8 cellular contexts compared by ENCODE assay signal in genomic region chr3:129627350-129628168, GRCh38. TPM values are rescaled to one million over a fixed set of nuclear protein-coding genes. Genes with fewer than 3 reads are reported as not detected.
A peak's percentile ranks its signal among the peaks of the same experiment; 100 is the strongest.
DNase-seq lines count a peak whose midpoint lies in the region; ATAC-seq, FAIRE-seq and TF ChIP-seq lines count a peak whose summit lies in the region.

No MANE protein-coding gene starts in this region.

- FAIRE-seq in small intestine (lab: Jason Lieb, UNC) = no peak

- H3K36me3 ChIP-seq in small intestine (ENCODE audit: control insufficient read depth in 2 of 2, insufficient read depth in 2 of 2, low read length in 2 of 2) = no peaks in the 10 kb centered on the region

- H3K27ac ChIP-seq in VCaP (no peak overlapping the region), caudate nucleus (ENCODE audit: low read depth, low read length) (peak overlapping the region; percentile 93), small intestine (ENCODE audit: low read depth in 1 of 2, low read length in 1 of 2) (peak overlapping the region; percentile 93 to 99)

- peak overlapping the region; percentile 61 to 69 for H3K4me3 ChIP-seq in small intestine (ENCODE audit: low read depth in 1 of 2, low read length in 2 of 2)

- TF ChIP-seq CTCF in GM10266 (IDR thresholded peaks at IDR 0.05; ENCODE audit: control insufficient read depth, insufficient read depth, low read depth, missing control alignments) (peak; percentile 82), VCaP (conservative IDR thresholded peaks at IDR 0.05) (peak; percentile 67)

- H3K9me3 ChIP-seq in small intestine (ENCODE audit: control insufficient read depth, low read depth) = no peaks in the 10 kb centered on the region

- whole genome bisulfite sequencing in small intestine, 3 donors = 1 to 2% (median 1%) methylated on average over 38 of the region's 38 CpGs

- DNase-seq in GM10266 (ENCODE audit: extremely low spot score) (peak; percentile 83), NCI-H2107 treated with DMSO at 0.1 percent for 48 hours (lab: John Stamatoyannopoulos, UW; ENCODE audit: unreplicated experiment) (peak; percentile 89), caudate nucleus (lab: John Stamatoyannopoulos, UW) (peak in 52 of 61 donors; percentile 10 to 79 (median 58)), iris pigment epithelial cell (ENCODE audit: low read depth) (peak; percentile 87), small intestine (peak; percentile 73)

- H3K27me3 ChIP-seq in small intestine (ENCODE audit: control insufficient read depth in 2 of 2, insufficient read depth in 2 of 2, low read length in 2 of 2) = no peaks in the 10 kb centered on the region

- peak; percentile 44 for ATAC-seq in HG02840 (IDR thresholded peaks at IDR 0.05; ENCODE audit: low FRiP score, unreplicated experiment)
- ATAC-seq in HG03457 (IDR thresholded peaks at IDR 0.05; ENCODE audit: unreplicated experiment) = no peak

- H3K4me1 ChIP-seq in small intestine (ENCODE audit: control insufficient read depth in 2 of 2, insufficient read depth in 1 of 2, low read depth in 1 of 2, low read length in 1 of 2) = peaks cover 0 to 2% of the 10 kb centered on the region in 2 donors

RNA-seq across cellular contexts. Expression of gene PLXND1, which starts 21.1 kb away (rescaled TPM):
- 10 to 100 TPM in 1 of 3 donors, 1 to 10 TPM in 2; 3.4 to 54.7 (median 7.0) TPM for polyA plus RNA-seq in small intestine
